Comparison of ENCODE assay signal across 10 cellular contexts in genomic region chr12:124621296-124621660, GRCh38. TPM values are rescaled to one million over a fixed set of nuclear protein-coding genes. Genes with fewer than 3 reads are reported as not detected.
DNase-seq lines count a peak whose midpoint lies in the region; ATAC-seq and TF ChIP-seq lines count a peak whose summit lies in the region.
"Had no signal": no experiment of that assay in that cellular context is flagged by ENCODE, and none has a peak within 500 bp of the region (broad histone marks: within the 10 kb centered on the region; RNA-seq: fewer than 3 reads in every experiment).

No MANE protein-coding gene starts in this region.

- H3K9me3 ChIP-seq in WERI-Rb-1 (ENCODE audit: severe bottlenecking): no peaks in the 10 kb centered on the region
- H3K9me3 ChIP-seq in heart left ventricle: peaks cover 0 to 6% (median 0%) of the 10 kb centered on the region in 12 donors
- no peaks in the 10 kb centered on the region for H3K9me3 ChIP-seq in prostate gland

- TF ChIP-seq POLR2A in heart left ventricle (IDR thresholded peaks at IDR 0.05) (no peak), prostate gland (IDR thresholded peaks at IDR 0.05) (no peak)

- H3K36me3 ChIP-seq in ACC112 (ENCODE audit: insufficient read depth, low read length) (no peaks in the 10 kb centered on the region), WERI-Rb-1 (no peaks in the 10 kb centered on the region), heart left ventricle (no peaks in the 10 kb centered on the region), prostate gland (no peaks in the 10 kb centered on the region)

- no peak for DNase-seq in WERI-Rb-1
- DNase-seq in heart left ventricle: peak; percentile 49 to 85 (median 80)
- peak; percentile 74 for DNase-seq in prostate gland (ENCODE audit: low spot score)
- no peak for DNase-seq in NCI-H2171 treated with DMSO at 0.1 percent for 48 hours (lab: John Stamatoyannopoulos, UW)
- DNase-seq: activated CD8-positive, alpha-beta T cell treated with anti-CD3 and anti-CD28 coated beads for 36 hours had no signal

- intact Hi-C loops in heart left ventricle (cut with DNase I): loop anchor here in 3 of 10 donors (5.0 to 10.0 kb wide), 3 partner anchors 46 to 146 kb away; no protein-coding TSS in a partner anchor
- intact Hi-C loops in prostate gland (cut with DNase I): loop anchor here (1.0 kb wide), 1 partner anchor 52 kb away; no protein-coding TSS in a partner anchor

- peak overlapping the region; percentile 54 for H3K27ac ChIP-seq in ACC112 (ENCODE audit: low read depth, low read length)
- 0 out of 2 replicates have a peak overlapping the region, but pooled peaks have one; percentile 14 for H3K27ac ChIP-seq in WERI-Rb-1
- H3K27ac ChIP-seq in heart left ventricle: peak overlapping the region in 10 of 12 donors; percentile 6 to 65 (median 44)
- peak overlapping the region; percentile 43 to 78 for H3K27ac ChIP-seq in prostate gland
- H3K27ac ChIP-seq: KMS-11 had no signal

- H3K4me3 ChIP-seq in ACC112 (ENCODE audit: low read depth, low read length) (peak overlapping the region; percentile 16; the same call in 1 of the 2 replicates), WERI-Rb-1 (ENCODE audit: low read depth, low read length) (no peak overlapping the region), heart left ventricle (no peak overlapping the region), prostate gland (no peak overlapping the region)

- ATAC-seq in heart left ventricle (peak; percentile 52 to 79 (median 56)), HG03520 (IDR thresholded peaks at IDR 0.05; ENCODE audit: unreplicated experiment) (no peak), HG03342 (IDR thresholded peaks at IDR 0.05; ENCODE audit: unreplicated experiment) (no peak), HG03045 (IDR thresholded peaks at IDR 0.05; ENCODE audit: unreplicated experiment) (no peak)
- ATAC-seq: activated CD8-positive, alpha-beta T cell treated with anti-CD3 and anti-CD28 coated beads for 36 hours had no signal

- WGBS in heart left ventricle, 4 donors: 27 to 61% (median 34%) methylated on average over 11 of the region's 11 CpGs
- 31% methylated on average over 11 of the region's 11 CpGs for WGBS in prostate gland

- no peaks in the 10 kb centered on the region for H3K79me2 ChIP-seq in ACC112 (ENCODE audit: control insufficient read depth, insufficient read depth, low read length, unreplicated experiment)

- TF ChIP-seq CTCF in WERI-Rb-1 (IDR thresholded peaks at IDR 0.05; ENCODE audit: low read depth, low read length): no peak
- no peak for TF ChIP-seq CTCF in heart left ventricle (IDR thresholded peaks at IDR 0.05)
- TF ChIP-seq CTCF in prostate gland (IDR thresholded peaks at IDR 0.05): no peak

- H2AFZ ChIP-seq in ACC112 (ENCODE audit: low read length, unreplicated experiment): peak overlapping the region; percentile 54

- H3K4me1 ChIP-seq in ACC112 (ENCODE audit: control insufficient read depth, insufficient read depth, low read length, unreplicated experiment) (peaks cover 27% of the 10 kb centered on the region), heart left ventricle (peaks cover 3 to 41% (median 27%) of the 10 kb centered on the region in 12 donors), prostate gland (replicated peaks) (no peaks in the 10 kb centered on the region)

- H3K27me3 ChIP-seq in ACC112 (ENCODE audit: insufficient read depth, low read length): no peaks in the 10 kb centered on the region
- no peaks in the 10 kb centered on the region for H3K27me3 ChIP-seq in WERI-Rb-1 (ENCODE audit: insufficient read depth, low read depth, severe bottlenecking)
- no peaks in the 10 kb centered on the region for H3K27me3 ChIP-seq in heart left ventricle
- no peaks in the 10 kb centered on the region for H3K27me3 ChIP-seq in prostate gland (replicated peaks; ENCODE audit: insufficient read depth)

RNA-seq across cellular contexts. Expression of gene NCOR2, which starts 53.9 kb away (rescaled TPM):
- 100 to 1,000 TPM in 8 of 9 donors, 10 to 100 TPM in 1; 66.9 to 184 (median 132) TPM for total RNA-seq in heart left ventricle
- 10 to 100 TPM; 62.1 to 67.0 TPM for polyA plus RNA-seq in heart left ventricle
- total RNA-seq in prostate gland: 100 to 1,000 TPM; 184 to 306 TPM

Comparison
In these comparisons a context has a peak if more than half of its experiments do, and no peak if none do; other contexts are left out.
1. DNase-seq: peak in heart left ventricle (5 of 5) and prostate gland (single experiment); none in WERI-Rb-1 (single experiment) and NCI-H2171 treated with DMSO at 0.1 percent for 48 hours (single experiment).
2. ATAC-seq: peak in heart left ventricle (4 of 4); none in HG03520 (single experiment), HG03342 (single experiment) and HG03045 (single experiment).
3. Peak in every context shown above with its lines, with median percentiles within 50 percentile points of each other: H3K27ac ChIP-seq.